In the genomic region with DNA sequence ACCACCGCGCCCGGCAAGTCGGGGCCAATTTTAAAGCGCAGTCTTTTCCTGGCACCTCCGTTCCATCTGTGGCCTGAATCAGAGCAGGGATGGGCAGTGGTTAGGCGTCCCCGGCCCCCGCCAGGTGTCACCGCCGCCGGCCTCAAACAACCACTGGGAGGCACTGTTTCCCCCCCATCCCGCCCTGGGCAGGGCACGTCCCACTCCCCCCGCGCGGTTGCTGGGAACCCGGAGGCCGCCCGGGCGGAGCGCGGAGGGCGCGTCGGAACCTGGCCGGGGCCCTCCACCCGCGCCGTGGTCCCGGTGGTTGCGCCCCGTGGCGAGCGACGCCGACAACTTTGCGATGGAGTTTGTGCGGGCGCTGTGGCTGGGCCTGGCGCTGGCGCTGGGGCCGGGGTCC, we compare ENCODE assay signal across 7 cellular contexts. TPM values are rescaled to one million over a fixed set of nuclear protein-coding genes. Genes with fewer than 3 reads are reported as not detected.
DNase-seq lines count a peak whose midpoint lies in the region; ATAC-seq and TF ChIP-seq lines count a peak whose summit lies in the region.

A gene with protein sequence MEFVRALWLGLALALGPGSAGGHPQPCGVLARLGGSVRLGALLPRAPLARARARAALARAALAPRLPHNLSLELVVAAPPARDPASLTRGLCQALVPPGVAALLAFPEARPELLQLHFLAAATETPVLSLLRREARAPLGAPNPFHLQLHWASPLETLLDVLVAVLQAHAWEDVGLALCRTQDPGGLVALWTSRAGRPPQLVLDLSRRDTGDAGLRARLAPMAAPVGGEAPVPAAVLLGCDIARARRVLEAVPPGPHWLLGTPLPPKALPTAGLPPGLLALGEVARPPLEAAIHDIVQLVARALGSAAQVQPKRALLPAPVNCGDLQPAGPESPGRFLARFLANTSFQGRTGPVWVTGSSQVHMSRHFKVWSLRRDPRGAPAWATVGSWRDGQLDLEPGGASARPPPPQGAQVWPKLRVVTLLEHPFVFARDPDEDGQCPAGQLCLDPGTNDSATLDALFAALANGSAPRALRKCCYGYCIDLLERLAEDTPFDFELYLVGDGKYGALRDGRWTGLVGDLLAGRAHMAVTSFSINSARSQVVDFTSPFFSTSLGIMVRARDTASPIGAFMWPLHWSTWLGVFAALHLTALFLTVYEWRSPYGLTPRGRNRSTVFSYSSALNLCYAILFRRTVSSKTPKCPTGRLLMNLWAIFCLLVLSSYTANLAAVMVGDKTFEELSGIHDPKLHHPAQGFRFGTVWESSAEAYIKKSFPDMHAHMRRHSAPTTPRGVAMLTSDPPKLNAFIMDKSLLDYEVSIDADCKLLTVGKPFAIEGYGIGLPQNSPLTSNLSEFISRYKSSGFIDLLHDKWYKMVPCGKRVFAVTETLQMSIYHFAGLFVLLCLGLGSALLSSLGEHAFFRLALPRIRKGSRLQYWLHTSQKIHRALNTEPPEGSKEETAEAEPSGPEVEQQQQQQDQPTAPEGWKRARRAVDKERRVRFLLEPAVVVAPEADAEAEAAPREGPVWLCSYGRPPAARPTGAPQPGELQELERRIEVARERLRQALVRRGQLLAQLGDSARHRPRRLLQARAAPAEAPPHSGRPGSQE (plus strand): TSS at position 325 of the 400 bp plus-strand sequence. CDS start 19 bp downstream, at position 344.

- H3K4me1 ChIP-seq in OCI-LY7 (ENCODE audit: insufficient read depth, low read length, poor library complexity, severe bottlenecking): no peaks in the 10 kb centered on the region
- H3K4me1 ChIP-seq in foreskin keratinocyte: no peaks in the 10 kb centered on the region

- no peaks in the 10 kb centered on the region for H3K9me2 ChIP-seq in OCI-LY7 (ENCODE audit: insufficient read depth, low read length)

- no peaks in the 10 kb centered on the region for H3K36me3 ChIP-seq in OCI-LY7 (ENCODE audit: insufficient read depth, low read length)

- H3K27ac ChIP-seq in OCI-LY7 (ENCODE audit: low read depth, low read length, poor library complexity, severe bottlenecking) (no peak within 1 kb of the TSS), foreskin keratinocyte (no peak within 1 kb of the TSS)

- POLR2A ChIA-PET in OCI-LY7 (lab: Charles Lee): no interaction called here

- no peak within 1 kb of the TSS for H2AFZ ChIP-seq in OCI-LY7 (ENCODE audit: low read length)

- peaks cover 66% of the 10 kb centered on the region for H3K27me3 ChIP-seq in foreskin keratinocyte

- ATAC-seq in foreskin keratinocyte (peak; percentile 70), HG03439 (IDR thresholded peaks at IDR 0.05; ENCODE audit: unreplicated experiment) (no peak)

- no TSS peak for BruUV-seq in OCI-LY7 (replicated peaks; lab: Mats Ljungman, UMichigan)

- no peaks in the 10 kb centered on the region for H3K9me3 ChIP-seq in OCI-LY7 (ENCODE audit: low read length)

- H4K20me1 ChIP-seq in OCI-LY7 (ENCODE audit: insufficient read depth, low read length): no peaks in the 10 kb centered on the region

- H3K79me2 ChIP-seq in OCI-LY7 (ENCODE audit: insufficient read depth, low read depth, low read length): no peaks in the 10 kb centered on the region

- no peak within 1 kb of the TSS for H3K4me3 ChIP-seq in OCI-LY7 (ENCODE audit: low read depth, low read length, poor library complexity, severe bottlenecking)
- H3K4me3 ChIP-seq in skeletal muscle cell (ENCODE audit: low read depth, low read length): peak within 1 kb of the TSS; percentile 34

- peak; percentile 84 for DNase-seq in GM19238 (ENCODE audit: insufficient read length, low spot score)
- DNase-seq in OCI-LY7 (ENCODE audit: low spot score): peak; percentile 57
- DNase-seq in activated T-helper 1 cell treated with anti-CD3 and anti-CD28 coated beads, Interleukin-2, amount 50 U/mL, for 16 hours (ENCODE audit: low read depth in 1 of 2, low spot score in 1 of 2): peak; percentile 30 to 40
- DNase-seq in foreskin keratinocyte: peak in 1 of 2 donors; percentile 79
- DNase-seq in skeletal muscle cell (ENCODE audit: low read depth): no peak
- no peak for DNase-seq in G401 (ENCODE audit: low spot score)

- in situ Hi-C loops in G401 (cut with HindIII; ENCODE audit: low sequenced_read_pairs): no loop called here

- TF ChIP-seq CTCF in OCI-LY7 (conservative IDR thresholded peaks at IDR 0.05; ENCODE audit: low read length) (peak; percentile 65), foreskin keratinocyte (conservative IDR thresholded peaks at IDR 0.05) (peak; percentile 90)

- intact Hi-C loops in OCI-LY7 (cut with micrococcal nuclease; ENCODE audit: unreplicated experiment): no loop called here

- no peak within 1 kb of the TSS for H3K4me2 ChIP-seq in OCI-LY7 (ENCODE audit: low read length)

- CTCF ChIA-PET in OCI-LY7 (lab: Charles Lee; ENCODE audit: unreplicated experiment): no interaction called here

RNA-seq across cellular contexts. Expression of the gene that starts here (rescaled TPM):
- total RNA-seq in OCI-LY7 (2014; rRNA removed; shearing (Covaris generic)): 0.05 TPM in 1 of 2 replicates, not detected in the other
- total RNA-seq in OCI-LY7 (2022): not detected in 2 replicates
- total RNA-seq in foreskin keratinocyte: 0.35 and 1.7 TPM in 2 replicates
- 0.43 and 1.00 TPM in 2 replicates for polyA plus RNA-seq in foreskin keratinocyte
- total RNA-seq in G401 (2014; rRNA removed; shearing (Covaris generic)): 0.74 and 3.5 TPM in 2 replicates

Comparison
In these comparisons a context has a peak if more than half of its experiments do, and no peak if none do; other contexts are left out.
1. Peak in DNase-seq in OCI-LY7; RNA of the gene not detected or under 1 TPM.
2. DNase-seq: peak in GM19238 (single experiment) and activated T-helper 1 cell treated with anti-CD3 and anti-CD28 coated beads, Interleukin-2, amount 50 U/mL, for 16 hours (2 of 2); none in skeletal muscle cell (single experiment) and G401 (single experiment).